1 cellular context compared by ENCODE assay signal in the genomic region with DNA sequence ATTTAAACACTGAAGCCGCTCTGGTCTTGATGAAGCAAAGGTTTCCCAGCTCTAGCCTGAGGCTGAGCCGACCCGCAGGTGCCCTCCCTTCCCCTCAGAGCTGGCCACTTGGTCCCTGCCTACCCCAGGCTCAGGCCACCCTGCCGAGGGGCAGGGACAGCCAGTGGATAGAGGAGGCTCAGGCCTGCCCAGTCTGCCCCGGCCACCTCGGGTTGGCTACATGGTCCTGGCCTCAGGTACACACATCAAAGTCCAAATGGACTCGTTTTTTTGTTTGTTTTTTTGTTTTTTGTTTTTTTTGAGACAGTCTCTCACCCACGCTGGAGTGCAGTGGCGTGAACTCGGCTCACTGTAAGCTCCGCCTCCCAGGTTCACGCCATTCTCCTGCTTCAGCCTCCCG.
TF ChIP-seq lines count a peak whose summit lies in the region.

No MANE protein-coding gene starts in this region.

TF ChIP-seq in HEK293, 187 proteins besides CTCF, POLR2A, EP300 and RAD21 (continued from another document):
- TF ChIP-seq, protein P1, sequence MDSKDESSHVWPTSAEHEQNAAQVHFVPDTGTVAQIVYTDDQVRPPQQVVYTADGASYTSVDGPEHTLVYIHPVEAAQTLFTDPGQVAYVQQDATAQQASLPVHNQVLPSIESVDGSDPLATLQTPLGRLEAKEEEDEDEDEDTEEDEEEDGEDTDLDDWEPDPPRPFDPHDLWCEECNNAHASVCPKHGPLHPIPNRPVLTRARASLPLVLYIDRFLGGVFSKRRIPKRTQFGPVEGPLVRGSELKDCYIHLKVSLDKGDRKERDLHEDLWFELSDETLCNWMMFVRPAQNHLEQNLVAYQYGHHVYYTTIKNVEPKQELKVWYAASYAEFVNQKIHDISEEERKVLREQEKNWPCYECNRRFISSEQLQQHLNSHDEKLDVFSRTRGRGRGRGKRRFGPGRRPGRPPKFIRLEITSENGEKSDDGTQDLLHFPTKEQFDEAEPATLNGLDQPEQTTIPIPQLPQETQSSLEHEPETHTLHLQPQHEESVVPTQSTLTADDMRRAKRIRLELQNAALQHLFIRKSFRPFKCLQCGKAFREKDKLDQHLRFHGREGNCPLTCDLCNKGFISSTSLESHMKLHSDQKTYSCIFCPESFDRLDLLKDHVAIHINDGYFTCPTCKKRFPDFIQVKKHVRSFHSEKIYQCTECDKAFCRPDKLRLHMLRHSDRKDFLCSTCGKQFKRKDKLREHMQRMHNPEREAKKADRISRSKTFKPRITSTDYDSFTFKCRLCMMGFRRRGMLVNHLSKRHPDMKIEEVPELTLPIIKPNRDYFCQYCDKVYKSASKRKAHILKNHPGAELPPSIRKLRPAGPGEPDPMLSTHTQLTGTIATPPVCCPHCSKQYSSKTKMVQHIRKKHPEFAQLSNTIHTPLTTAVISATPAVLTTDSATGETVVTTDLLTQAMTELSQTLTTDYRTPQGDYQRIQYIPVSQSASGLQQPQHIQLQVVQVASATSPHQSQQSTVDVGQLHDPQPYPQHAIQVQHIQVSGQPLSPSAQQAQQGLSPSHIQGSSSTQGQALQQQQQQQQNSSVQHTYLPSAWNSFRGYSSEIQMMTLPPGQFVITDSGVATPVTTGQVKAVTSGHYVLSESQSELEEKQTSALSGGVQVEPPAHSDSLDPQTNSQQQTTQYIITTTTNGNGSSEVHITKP (tag by site-specific recombination; IDR thresholded peaks at IDR 0.05) = peak; percentile 92
TF ChIP-seq in HEK293: peak in this region for 2.
